Comparison of ENCODE assay signal across 26 cellular contexts in genomic region chr2:195819276-195819675, GRCh38.
"Had no signal": no experiment of that assay in that cellular context is flagged by ENCODE, and none has a peak within 500 bp of the region (broad histone marks: within the 10 kb centered on the region; RNA-seq: fewer than 3 reads in every experiment).

No MANE protein-coding gene starts in this region.

- H3K27ac ChIP-seq: breast epithelium, esophagus squamous epithelium, heart left ventricle, neutrophil, pancreas, psoas muscle, right atrium auricular region, skin epidermis, stomach, suprapubic skin, tibial nerve, WERI-Rb-1 had no signal

- H3K27me3 Mint-ChIP-seq: activated CD4-positive, alpha-beta T cell treated with anti-CD3 and anti-CD28 coated beads, Interleukin-2, amount 10 ng/mL, durations not matched to agents 7 days and 5 days; activated CD8-positive, alpha-beta memory T cell treated with anti-CD3 and anti-CD28 coated beads, Interleukin-2, amount 10 ng/mL, durations not matched to agents 7 days and 5 days; activated CD8-positive, alpha-beta T cell treated with anti-CD3 and anti-CD28 coated beads for 36 hours; activated naive CD4-positive, alpha-beta T cell treated with anti-CD3 and anti-CD28 coated beads, Interleukin-2, amount 50 U/mL, for 24 hours had no signal

- H3K27ac Mint-ChIP-seq: activated CD4-positive, alpha-beta T cell treated with anti-CD3 and anti-CD28 coated beads, Interleukin-2, amount 10 ng/mL, durations not matched to agents 7 days and 5 days; activated CD8-positive, alpha-beta memory T cell treated with anti-CD3 and anti-CD28 coated beads, Interleukin-2, amount 10 ng/mL, durations not matched to agents 7 days and 5 days; activated CD8-positive, alpha-beta T cell treated with anti-CD3 and anti-CD28 coated beads for 36 hours; activated naive CD4-positive, alpha-beta T cell treated with anti-CD3 and anti-CD28 coated beads, Interleukin-2, amount 50 U/mL, for 24 hours; activated T-helper 1 cell treated with anti-CD3 and anti-CD28 coated beads, Interleukin-12 subunit alpha, Interleukin-12 subunit beta, Interleukin-2, Interleukin-4 antibody, amounts not matched to agents 30 ng/mL and 10 ng/mL and 1 ng/mL, durations not matched to agents 14 hours and 24 hours and 36 hours; memory B cell; natural killer cell treated with Interleukin-12 subunit alpha and Interleukin-12 subunit beta and Interleukin-15 and Interleukin-18, amount 100 ng/mL, for 72 hours had no signal

- H3K4me3 Mint-ChIP-seq: activated CD4-positive, alpha-beta T cell treated with anti-CD3 and anti-CD28 coated beads, Interleukin-2, amount 10 ng/mL, durations not matched to agents 7 days and 5 days; activated CD8-positive, alpha-beta memory T cell treated with anti-CD3 and anti-CD28 coated beads, Interleukin-2, amount 10 ng/mL, durations not matched to agents 7 days and 5 days; activated CD8-positive, alpha-beta T cell treated with anti-CD3 and anti-CD28 coated beads for 36 hours; activated naive CD4-positive, alpha-beta T cell treated with anti-CD3 and anti-CD28 coated beads, Interleukin-2, amount 50 U/mL, for 24 hours; activated T-helper 1 cell treated with anti-CD3 and anti-CD28 coated beads, Interleukin-12 subunit alpha, Interleukin-12 subunit beta, Interleukin-2, Interleukin-4 antibody, amounts not matched to agents 30 ng/mL and 10 ng/mL and 1 ng/mL, durations not matched to agents 14 hours and 24 hours and 36 hours; central memory CD8-positive, alpha-beta T cell; memory B cell; natural killer cell treated with Interleukin-12 subunit alpha and Interleukin-12 subunit beta and Interleukin-15 and Interleukin-18, amount 100 ng/mL, for 72 hours had no signal

- ATAC-seq: activated CD8-positive, alpha-beta memory T cell treated with anti-CD3 and anti-CD28 coated beads, Interleukin-2, amount 10 ng/mL, durations not matched to agents 7 days and 5 days; activated CD8-positive, alpha-beta T cell treated with anti-CD3 and anti-CD28 coated beads for 36 hours; heart left ventricle; left ventricle myocardium superior; natural killer cell treated with Interleukin-12 subunit alpha and Interleukin-12 subunit beta and Interleukin-15 and Interleukin-18, amount 100 ng/mL, for 72 hours; pancreas; psoas muscle had no signal

- H3K4me1 ChIP-seq: breast epithelium, esophagus squamous epithelium, heart left ventricle, pancreas, psoas muscle, right atrium auricular region, stomach, suprapubic skin, tibial nerve had no signal

- DNase-seq: activated CD4-positive, alpha-beta T cell treated with anti-CD3 and anti-CD28 coated beads, Interleukin-2, amount 10 ng/mL, durations not matched to agents 7 days and 5 days; activated CD4-positive, CD25-positive, alpha-beta regulatory T cell treated with anti-CD3 and anti-CD28 coated beads, Interleukin-2, amount 50 U/mL, for 72 hours; activated CD8-positive, alpha-beta memory T cell treated with anti-CD3 and anti-CD28 coated beads, Interleukin-2, amount 10 ng/mL, durations not matched to agents 7 days and 5 days; activated CD8-positive, alpha-beta T cell treated with anti-CD3 and anti-CD28 coated beads for 36 hours; activated gamma-delta T cell; activated T-cell treated with anti-CD3 and anti-CD28 coated beads for 4 hours; aorta; esophagus squamous epithelium; heart left ventricle; left ventricle myocardium superior; pancreas; psoas muscle; stimulated activated CD4-positive, alpha-beta T cell treated with anti-CD3 and anti-CD28 coated beads, Interleukin-1b, Interleukin-23, amount 100 ng/mL, for 48 hours; stomach; WERI-Rb-1 had no signal

- H3K27me3 ChIP-seq: breast epithelium, esophagus squamous epithelium, heart left ventricle, neutrophil, pancreas, right atrium auricular region, stomach, suprapubic skin, tibial nerve had no signal

- H3K36me3 ChIP-seq: breast epithelium, esophagus squamous epithelium, heart left ventricle, neutrophil, pancreas, right atrium auricular region, stomach, suprapubic skin, tibial nerve, WERI-Rb-1 had no signal

- H3K4me1 Mint-ChIP-seq: activated CD4-positive, alpha-beta T cell treated with anti-CD3 and anti-CD28 coated beads, Interleukin-2, amount 10 ng/mL, durations not matched to agents 7 days and 5 days; activated CD8-positive, alpha-beta memory T cell treated with anti-CD3 and anti-CD28 coated beads, Interleukin-2, amount 10 ng/mL, durations not matched to agents 7 days and 5 days; activated naive CD4-positive, alpha-beta T cell treated with anti-CD3 and anti-CD28 coated beads, Interleukin-2, amount 50 U/mL, for 24 hours; central memory CD8-positive, alpha-beta T cell; memory B cell had no signal

- H3K36me3 Mint-ChIP-seq: activated CD8-positive, alpha-beta memory T cell treated with anti-CD3 and anti-CD28 coated beads, Interleukin-2, amount 10 ng/mL, durations not matched to agents 7 days and 5 days; activated naive CD4-positive, alpha-beta T cell treated with anti-CD3 and anti-CD28 coated beads, Interleukin-2, amount 50 U/mL, for 24 hours; memory B cell; natural killer cell treated with Interleukin-12 subunit alpha and Interleukin-12 subunit beta and Interleukin-15 and Interleukin-18, amount 100 ng/mL, for 72 hours had no signal

- H3K9me3 Mint-ChIP-seq: activated CD4-positive, alpha-beta T cell treated with anti-CD3 and anti-CD28 coated beads, Interleukin-2, amount 10 ng/mL, durations not matched to agents 7 days and 5 days; activated CD8-positive, alpha-beta T cell treated with anti-CD3 and anti-CD28 coated beads for 36 hours; activated naive CD4-positive, alpha-beta T cell treated with anti-CD3 and anti-CD28 coated beads, Interleukin-2, amount 50 U/mL, for 24 hours; activated T-helper 1 cell treated with anti-CD3 and anti-CD28 coated beads, Interleukin-12 subunit alpha, Interleukin-12 subunit beta, Interleukin-2, Interleukin-4 antibody, amounts not matched to agents 30 ng/mL and 10 ng/mL and 1 ng/mL, durations not matched to agents 14 hours and 24 hours and 36 hours; central memory CD8-positive, alpha-beta T cell; memory B cell; natural killer cell treated with Interleukin-12 subunit alpha and Interleukin-12 subunit beta and Interleukin-15 and Interleukin-18, amount 100 ng/mL, for 72 hours had no signal

- H3K4me3 ChIP-seq: breast epithelium, esophagus squamous epithelium, heart left ventricle, pancreas, psoas muscle, right atrium auricular region, skin epidermis, stomach, suprapubic skin, tibial nerve had no signal

- H3K9me3 ChIP-seq: breast epithelium, esophagus squamous epithelium, heart left ventricle, neutrophil, pancreas, psoas muscle, right atrium auricular region, stomach, suprapubic skin, tibial nerve had no signal
